In the genomic region with DNA sequence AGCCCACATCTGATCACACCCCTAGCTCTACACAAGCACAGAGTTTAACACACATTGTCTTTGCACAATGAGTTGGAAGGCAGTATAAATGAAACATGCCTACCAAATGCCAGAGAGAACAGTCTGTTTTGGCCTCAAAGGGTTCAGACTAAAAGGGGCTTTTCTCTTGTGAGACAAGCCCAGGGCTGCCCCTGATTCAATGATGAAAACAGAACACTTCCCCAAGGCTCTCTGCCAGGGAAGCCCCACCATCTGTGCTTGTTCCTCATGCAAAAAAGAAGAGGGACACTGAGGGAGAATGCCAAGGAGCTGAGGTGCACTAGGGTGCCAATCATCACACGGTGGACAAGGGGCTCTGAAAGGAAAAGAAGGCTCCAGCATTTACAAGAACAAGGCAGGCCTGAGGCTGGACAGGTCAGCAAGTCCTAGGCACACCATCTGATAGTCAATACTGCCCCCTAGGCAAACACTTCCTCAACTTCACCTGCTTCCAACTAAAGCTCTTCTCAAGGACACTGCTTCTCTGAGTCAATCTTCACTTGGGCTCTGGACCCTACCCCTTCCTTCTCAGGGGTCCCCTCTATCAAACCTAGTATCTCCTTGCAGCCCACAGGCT, we compare ENCODE assay signal across 9 cellular contexts. TPM values are rescaled to one million over a fixed set of nuclear protein-coding genes. Genes with fewer than 3 reads are reported as not detected.
A peak's percentile ranks its signal among the peaks of the same experiment; 100 is the strongest.
DNase-seq lines count a peak whose midpoint lies in the region; ATAC-seq and TF ChIP-seq lines count a peak whose summit lies in the region.
"Had no signal": no experiment of that assay in that cellular context is flagged by ENCODE, and none has a peak within 500 bp of the region (broad histone marks: within the 10 kb centered on the region; RNA-seq: fewer than 3 reads in every experiment).

No MANE protein-coding gene starts in this region.

- no peak overlapping the region for H3K27ac ChIP-seq in heart left ventricle

- H3K4me1 ChIP-seq in heart left ventricle: peaks cover 0 to 14% (median 0%) of the 10 kb centered on the region in 12 donors

- TF ChIP-seq CTCF in heart left ventricle (IDR thresholded peaks at IDR 0.05): peak in 5 of 12 donors; percentile 15 to 23 (median 21)
- peak; percentile 36 for TF ChIP-seq CTCF in epithelial cell of proximal tubule (conservative IDR thresholded peaks at IDR 0.05; ENCODE audit: low read depth, low read length)

- no peaks in the 10 kb centered on the region for H3K27me3 ChIP-seq in heart left ventricle

- no peaks in the 10 kb centered on the region for H3K27me3 Mint-ChIP-seq in stimulated activated memory B cell treated with anti-CD40 and anti-IgM and Interleukin-4, amounts not matched to agents 10 μg/mL and 1 μg/mL and 100 μg/mL, for 72 hours
- no peaks in the 10 kb centered on the region for H3K27me3 Mint-ChIP-seq in activated T-helper 1 cell treated with anti-CD3 and anti-CD28 coated beads, Interleukin-12 subunit alpha, Interleukin-12 subunit beta, Interleukin-2, Interleukin-4 antibody, amounts not matched to agents 30 ng/mL and 10 ng/mL and 1 ng/mL, durations not matched to agents 14 hours and 24 hours and 36 hours (ENCODE audit: insufficient read depth)
- H3K27me3 Mint-ChIP-seq in activated naive CD8-positive, alpha-beta T cell treated with anti-CD3 and anti-CD28 coated beads for 36 hours: no peaks in the 10 kb centered on the region
- H3K27me3 Mint-ChIP-seq: activated B cell treated with CpG ODN at 0.5 μM for 24 hours had no signal

- no peaks in the 10 kb centered on the region for H3K4me1 Mint-ChIP-seq in stimulated activated memory B cell treated with anti-CD40 and anti-IgM and Interleukin-4, amounts not matched to agents 10 μg/mL and 1 μg/mL and 100 μg/mL, for 72 hours
- H3K4me1 Mint-ChIP-seq in activated T-helper 1 cell treated with anti-CD3 and anti-CD28 coated beads, Interleukin-12 subunit alpha, Interleukin-12 subunit beta, Interleukin-2, Interleukin-4 antibody, amounts not matched to agents 30 ng/mL and 10 ng/mL and 1 ng/mL, durations not matched to agents 14 hours and 24 hours and 36 hours (ENCODE audit: low read depth): no peaks in the 10 kb centered on the region
- peaks cover 3% of the 10 kb centered on the region for H3K4me1 Mint-ChIP-seq in activated naive CD8-positive, alpha-beta T cell treated with anti-CD3 and anti-CD28 coated beads for 36 hours
- H3K4me1 Mint-ChIP-seq: activated B cell treated with CpG ODN at 0.5 μM for 24 hours had no signal

- peaks cover 35% of the 10 kb centered on the region for H3K36me3 Mint-ChIP-seq in stimulated activated memory B cell treated with anti-CD40 and anti-IgM and Interleukin-4, amounts not matched to agents 10 μg/mL and 1 μg/mL and 100 μg/mL, for 72 hours
- peaks cover 1% of the 10 kb centered on the region for H3K36me3 Mint-ChIP-seq in activated T-helper 1 cell treated with anti-CD3 and anti-CD28 coated beads, Interleukin-12 subunit alpha, Interleukin-12 subunit beta, Interleukin-2, Interleukin-4 antibody, amounts not matched to agents 30 ng/mL and 10 ng/mL and 1 ng/mL, durations not matched to agents 14 hours and 24 hours and 36 hours (ENCODE audit: low read depth)
- H3K36me3 Mint-ChIP-seq in activated naive CD8-positive, alpha-beta T cell treated with anti-CD3 and anti-CD28 coated beads for 36 hours: no peaks in the 10 kb centered on the region

- 36 to 65% (median 46%) methylated on average over 1 of the region's 1 CpG for WGBS in heart left ventricle, 4 donors

- ATAC-seq in heart left ventricle (peak in 3 of 4 donors; percentile 11 to 39 (median 14)), HG02870 (IDR thresholded peaks at IDR 0.05; ENCODE audit: unreplicated experiment) (no peak)
- peak; percentile 16 for ATAC-seq in stimulated activated memory B cell treated with anti-CD40 and anti-IgM and Interleukin-4, amounts not matched to agents 10 μg/mL and 1 μg/mL and 100 μg/mL, for 72 hours

- H3K4me3 ChIP-seq in heart left ventricle (no peak overlapping the region), epithelial cell of proximal tubule (ENCODE audit: low read depth, low read length) (no peak overlapping the region)

- DNase-seq in heart left ventricle (no peak), cardiac septum (ENCODE audit: low spot score) (no peak), NCI-H748 (lab: John Stamatoyannopoulos, UW; ENCODE audit: unreplicated experiment) (peak; percentile 63), epithelial cell of proximal tubule (ENCODE audit: low read depth) (no peak)
- no peak for DNase-seq in activated T-helper 1 cell treated with anti-CD3 and anti-CD28 coated beads, Interleukin-12 subunit alpha, Interleukin-12 subunit beta, Interleukin-2, Interleukin-4 antibody, amounts not matched to agents 30 ng/mL and 10 ng/mL and 1 ng/mL, durations not matched to agents 14 hours and 24 hours and 36 hours (ENCODE audit: low spot score)
- no peak for DNase-seq in activated naive CD8-positive, alpha-beta T cell treated with anti-CD3 and anti-CD28 coated beads for 36 hours
- DNase-seq: activated B cell treated with CpG ODN at 0.5 μM for 24 hours had no signal

- no peaks in the 10 kb centered on the region for H3K9me3 ChIP-seq in heart left ventricle

- intact Hi-C loops in heart left ventricle (cut with DNase I): loop anchor here in 2 of 10 donors (10.0 kb wide), 2 partner anchors 52 to 162 kb away; no protein-coding TSS in a partner anchor
- intact Hi-C loops in cardiac septum (cut with DNase I): no loop called here
- intact Hi-C loops in activated T-helper 1 cell treated with anti-CD3 and anti-CD28 coated beads, Interleukin-12 subunit alpha, Interleukin-12 subunit beta, Interleukin-2, Interleukin-4 antibody, amounts not matched to agents 30 ng/mL and 10 ng/mL and 1 ng/mL, durations not matched to agents 14 hours and 24 hours and 36 hours (cut with micrococcal nuclease): loop anchor here (1.0 kb wide), 1 partner anchor 58 kb away; no protein-coding TSS in a partner anchor

- no peak overlapping the region for H3K4me3 Mint-ChIP-seq in stimulated activated memory B cell treated with anti-CD40 and anti-IgM and Interleukin-4, amounts not matched to agents 10 μg/mL and 1 μg/mL and 100 μg/mL, for 72 hours
- no peak overlapping the region for H3K4me3 Mint-ChIP-seq in activated T-helper 1 cell treated with anti-CD3 and anti-CD28 coated beads, Interleukin-12 subunit alpha, Interleukin-12 subunit beta, Interleukin-2, Interleukin-4 antibody, amounts not matched to agents 30 ng/mL and 10 ng/mL and 1 ng/mL, durations not matched to agents 14 hours and 24 hours and 36 hours
- H3K4me3 Mint-ChIP-seq in activated naive CD8-positive, alpha-beta T cell treated with anti-CD3 and anti-CD28 coated beads for 36 hours: no peak overlapping the region
- H3K4me3 Mint-ChIP-seq: activated B cell treated with CpG ODN at 0.5 μM for 24 hours had no signal

- H3K27ac Mint-ChIP-seq in stimulated activated memory B cell treated with anti-CD40 and anti-IgM and Interleukin-4, amounts not matched to agents 10 μg/mL and 1 μg/mL and 100 μg/mL, for 72 hours: no peak overlapping the region
- H3K27ac Mint-ChIP-seq in activated T-helper 1 cell treated with anti-CD3 and anti-CD28 coated beads, Interleukin-12 subunit alpha, Interleukin-12 subunit beta, Interleukin-2, Interleukin-4 antibody, amounts not matched to agents 30 ng/mL and 10 ng/mL and 1 ng/mL, durations not matched to agents 14 hours and 24 hours and 36 hours: no peak overlapping the region
- no peak overlapping the region for H3K27ac Mint-ChIP-seq in activated naive CD8-positive, alpha-beta T cell treated with anti-CD3 and anti-CD28 coated beads for 36 hours
- H3K27ac Mint-ChIP-seq: activated B cell treated with CpG ODN at 0.5 μM for 24 hours had no signal

- H3K36me3 ChIP-seq in heart left ventricle: peaks cover 0 to 100% (median 95%) of the 10 kb centered on the region in 9 donors

- H3K9me3 Mint-ChIP-seq in stimulated activated memory B cell treated with anti-CD40 and anti-IgM and Interleukin-4, amounts not matched to agents 10 μg/mL and 1 μg/mL and 100 μg/mL, for 72 hours: no peaks in the 10 kb centered on the region
- no peaks in the 10 kb centered on the region for H3K9me3 Mint-ChIP-seq in activated T-helper 1 cell treated with anti-CD3 and anti-CD28 coated beads, Interleukin-12 subunit alpha, Interleukin-12 subunit beta, Interleukin-2, Interleukin-4 antibody, amounts not matched to agents 30 ng/mL and 10 ng/mL and 1 ng/mL, durations not matched to agents 14 hours and 24 hours and 36 hours
- no peaks in the 10 kb centered on the region for H3K9me3 Mint-ChIP-seq in activated naive CD8-positive, alpha-beta T cell treated with anti-CD3 and anti-CD28 coated beads for 36 hours
- H3K9me3 Mint-ChIP-seq: activated B cell treated with CpG ODN at 0.5 μM for 24 hours had no signal

- no peak for TF ChIP-seq POLR2A in heart left ventricle (IDR thresholded peaks at IDR 0.05)

RNA-seq across cellular contexts. Expression of a gene that starts 37.5 kb away (rescaled TPM):
- total RNA-seq in heart left ventricle (1 to 10 TPM in 1 of 9 donors, under 1 TPM in 7, not detected in 1; 0.11 to 1.0 (median 0.22) TPM), cardiac septum (0.35 TPM), epithelial cell of proximal tubule (3.6 and 5.1 TPM in 2 replicates)
- polyA plus RNA-seq in heart left ventricle: under 1 TPM; 0.08 to 0.23 TPM
- 3.2 and 3.3 TPM in 2 replicates for total RNA-seq in activated T-helper 1 cell treated with anti-CD3 and anti-CD28 coated beads, Interleukin-12 subunit alpha, Interleukin-12 subunit beta, Interleukin-2, Interleukin-4 antibody, amounts not matched to agents 30 ng/mL and 10 ng/mL and 1 ng/mL, durations not matched to agents 14 hours and 24 hours and 36 hours
- 1 to 10 TPM; 1.8 to 2.9 TPM for total RNA-seq in activated naive CD8-positive, alpha-beta T cell treated with anti-CD3 and anti-CD28 coated beads for 36 hours
